16 cellular contexts compared by ENCODE assay signal in genomic region chr16:57527027-57527426, GRCh38. TPM values are rescaled to one million over a fixed set of nuclear protein-coding genes. Genes with fewer than 3 reads are reported as not detected.
"Had no signal": no experiment of that assay in that cellular context is flagged by ENCODE, and none has a peak within 500 bp of the region (broad histone marks: within the 10 kb centered on the region; RNA-seq: fewer than 3 reads in every experiment).

No MANE protein-coding gene starts in this region.

- H3K4me3 ChIP-seq: ascending aorta, sigmoid colon, thoracic aorta had no signal

- H3K27me3 Mint-ChIP-seq: activated T-helper 17 cell treated with anti-CD3 and anti-CD28 coated beads, Interleukin-2, amount 50 U/mL, for 72 hours had no signal

- FAIRE-seq: bronchial epithelial cell had no signal

- H3K9me3 ChIP-seq: ascending aorta, sigmoid colon, thoracic aorta had no signal

- H3K27ac ChIP-seq: ascending aorta, sigmoid colon, thoracic aorta had no signal

- DNase-seq: activated CD4-positive, alpha-beta T cell treated with anti-CD3 and anti-CD28 coated beads, Interleukin-2, amount 50 U/mL, for 4 hours; activated naive CD4-positive, alpha-beta T cell treated with Interleukin-2 at 50 U/mL for 16 hours; activated T-cell treated with anti-CD3 and anti-CD28 coated beads for 4 hours; dermis blood vessel endothelial cell; nephron progenitor cell; sigmoid colon; stimulated activated CD4-positive, alpha-beta T cell treated with anti-CD3 and anti-CD28 coated beads, Interleukin-12 subunit alpha, Interleukin-12 subunit beta, amount 100 ng/mL, for 4 hours; stimulated activated CD4-positive, alpha-beta T cell treated with anti-CD3 and anti-CD28 coated beads, Interleukin-2, amount 100 ng/mL, for 24 hours had no signal

- H3K4me3 Mint-ChIP-seq: activated T-helper 17 cell treated with anti-CD3 and anti-CD28 coated beads, Interleukin-2, amount 50 U/mL, for 72 hours; nephron progenitor cell; T-helper 2 cell treated with Interferon-gamma antibody and Interleukin-4, amounts not matched to agents 5 μg/mL and 100 μg/mL, for 36 hours had no signal

- H3K27ac Mint-ChIP-seq: activated T-helper 17 cell treated with anti-CD3 and anti-CD28 coated beads, Interleukin-2, amount 50 U/mL, for 72 hours; nephron progenitor cell; T-helper 2 cell treated with Interferon-gamma antibody and Interleukin-4, amounts not matched to agents 5 μg/mL and 100 μg/mL, for 36 hours had no signal

- H3K9me3 Mint-ChIP-seq: activated T-helper 17 cell treated with anti-CD3 and anti-CD28 coated beads, Interleukin-2, amount 50 U/mL, for 72 hours; nephron progenitor cell; T-helper 2 cell treated with Interferon-gamma antibody and Interleukin-4, amounts not matched to agents 5 μg/mL and 100 μg/mL, for 36 hours had no signal

- ATAC-seq: activated CD4-positive, CD25-positive, alpha-beta regulatory T cell treated with anti-CD3 and anti-CD28 coated beads, Interleukin-2, amount 50 U/mL, for 24 hours; activated T-helper 17 cell treated with anti-CD3 and anti-CD28 coated beads, Interleukin-2, amount 50 U/mL, for 72 hours had no signal

- H3K27me3 ChIP-seq: ascending aorta, sigmoid colon had no signal

RNA-seq across cellular contexts. Expression of gene ADGRG5, which starts 15.4 kb away (rescaled TPM):
- total RNA-seq: ascending aorta, bronchial epithelial cell, dermis blood vessel endothelial cell, osteocyte, pulmonary artery endothelial cell had no signal
